28 cellular contexts compared by ENCODE assay signal in genomic region chr9:134730011-134730760, GRCh38.
DNase-seq lines count a peak whose midpoint lies in the region; ATAC-seq and TF ChIP-seq lines count a peak whose summit lies in the region.
"Had no signal": no experiment of that assay in that cellular context is flagged by ENCODE, and none has a peak within 500 bp of the region (broad histone marks: within the 10 kb centered on the region; RNA-seq: fewer than 3 reads in every experiment).

No MANE protein-coding gene starts in this region.

- H4K20me1 ChIP-seq in smooth muscle cell (ENCODE audit: low read depth), result peaks cover 99% of the 10 kb centered on the region

- H3K9me3 Mint-ChIP-seq in stimulated activated naive CD8-positive, alpha-beta T cell treated with anti-CD3 and anti-CD28 coated beads, Interleukin-15, amount 100 ng/mL, for 72 hours, result peaks cover 0 to 9% of the 10 kb centered on the region in 2 donors
- H3K9me3 Mint-ChIP-seq in activated CD8-positive, alpha-beta memory T cell treated with anti-CD3 and anti-CD28 coated beads, Interleukin-2, amount 10 ng/mL, durations not matched to agents 7 days and 5 days (ENCODE audit: low read depth), result peaks cover 5% of the 10 kb centered on the region
- H3K9me3 Mint-ChIP-seq: activated CD8-positive, alpha-beta T cell treated with anti-CD3 and anti-CD28 coated beads for 36 hours; neural progenitor cell; T-cell had no signal

- H3K9me3 ChIP-seq in esophagus muscularis mucosa, result no peaks in the 10 kb centered on the region
- no peaks in the 10 kb centered on the region for H3K9me3 ChIP-seq in right atrium auricular region
- no peaks in the 10 kb centered on the region for H3K9me3 ChIP-seq in smooth muscle cell (replicated peaks; ENCODE audit: low read depth)
- H3K9me3 ChIP-seq: SJSA1, thyroid gland had no signal

- H3K79me2 ChIP-seq in smooth muscle cell (ENCODE audit: low read depth), result peaks cover 90% of the 10 kb centered on the region

- CTCF ChIA-PET in activated CD8-positive, alpha-beta memory T cell treated with anti-CD3 and anti-CD28 coated beads, Interleukin-2, amount 10 ng/mL, durations not matched to agents 7 days and 5 days (lab: Charles Lee), result no interaction called here

- no peaks in the 10 kb centered on the region for H3K27me3 ChIP-seq in esophagus muscularis mucosa
- H3K27me3 ChIP-seq in right atrium auricular region, result no peaks in the 10 kb centered on the region
- H3K27me3 ChIP-seq in smooth muscle cell (ENCODE audit: low read depth), result no peaks in the 10 kb centered on the region
- H3K27me3 ChIP-seq: neural progenitor cell, SJSA1, thyroid gland had no signal

- peaks cover 26 to 56% (median 55%) of the 10 kb centered on the region in 4 donors for H3K4me1 ChIP-seq in esophagus muscularis mucosa
- peaks cover 0 to 34% of the 10 kb centered on the region in 2 donors for H3K4me1 ChIP-seq in right atrium auricular region
- no peaks in the 10 kb centered on the region for H3K4me1 ChIP-seq in smooth muscle cell (ENCODE audit: low read depth)
- H3K4me1 ChIP-seq: neural progenitor cell had no signal

- no peak overlapping the region for H3K4me3 Mint-ChIP-seq in stimulated activated naive CD8-positive, alpha-beta T cell treated with anti-CD3 and anti-CD28 coated beads, Interleukin-15, amount 100 ng/mL, for 72 hours
- H3K4me3 Mint-ChIP-seq in activated CD8-positive, alpha-beta memory T cell treated with anti-CD3 and anti-CD28 coated beads, Interleukin-2, amount 10 ng/mL, durations not matched to agents 7 days and 5 days, result no peak overlapping the region
- H3K4me3 Mint-ChIP-seq: activated CD8-positive, alpha-beta T cell treated with anti-CD3 and anti-CD28 coated beads for 36 hours; neural progenitor cell; stimulated activated naive B cell treated with anti-CD40 and anti-IgM and Interleukin-4, amounts not matched to agents 10 μg/mL and 1 μg/mL and 100 μg/mL, for 72 hours; T-cell had no signal

- H3K36me3 Mint-ChIP-seq in activated CD8-positive, alpha-beta memory T cell treated with anti-CD3 and anti-CD28 coated beads, Interleukin-2, amount 10 ng/mL, durations not matched to agents 7 days and 5 days, result no peaks in the 10 kb centered on the region
- H3K36me3 Mint-ChIP-seq: neural progenitor cell; stimulated activated naive B cell treated with anti-CD40 and anti-IgM and Interleukin-4, amounts not matched to agents 10 μg/mL and 1 μg/mL and 100 μg/mL, for 72 hours; T-cell had no signal

- H3K9ac ChIP-seq in smooth muscle cell (ENCODE audit: low read depth), result no peak overlapping the region
- H3K9ac ChIP-seq: neural progenitor cell had no signal

- no peak overlapping the region for H3K27ac Mint-ChIP-seq in stimulated activated naive CD8-positive, alpha-beta T cell treated with anti-CD3 and anti-CD28 coated beads, Interleukin-15, amount 100 ng/mL, for 72 hours
- H3K27ac Mint-ChIP-seq in activated CD8-positive, alpha-beta memory T cell treated with anti-CD3 and anti-CD28 coated beads, Interleukin-2, amount 10 ng/mL, durations not matched to agents 7 days and 5 days, result no peak overlapping the region
- H3K27ac Mint-ChIP-seq: activated CD8-positive, alpha-beta T cell treated with anti-CD3 and anti-CD28 coated beads for 36 hours; neural progenitor cell; stimulated activated naive B cell treated with anti-CD40 and anti-IgM and Interleukin-4, amounts not matched to agents 10 μg/mL and 1 μg/mL and 100 μg/mL, for 72 hours; T-cell had no signal

- intact Hi-C loops in esophagus muscularis mucosa (cut with DNase I), result no loop called here

- ATAC-seq in stimulated activated naive CD8-positive, alpha-beta T cell treated with anti-CD3 and anti-CD28 coated beads, Interleukin-15, amount 100 ng/mL, for 72 hours, result no peak
- ATAC-seq in activated CD8-positive, alpha-beta memory T cell treated with anti-CD3 and anti-CD28 coated beads, Interleukin-2, amount 10 ng/mL, durations not matched to agents 7 days and 5 days, result no peak
- no peak for ATAC-seq in HG02623 (IDR thresholded peaks at IDR 0.05; ENCODE audit: unreplicated experiment)
- ATAC-seq: activated CD8-positive, alpha-beta T cell treated with anti-CD3 and anti-CD28 coated beads for 36 hours; Panc1; stimulated activated naive B cell treated with anti-CD40 and anti-IgM and Interleukin-4, amounts not matched to agents 10 μg/mL and 1 μg/mL and 100 μg/mL, for 72 hours; T-cell had no signal

- H3K36me3 ChIP-seq in esophagus muscularis mucosa, result peaks cover 0 to 34% (median 19%) of the 10 kb centered on the region in 4 donors
- H3K36me3 ChIP-seq in right atrium auricular region, result no peaks in the 10 kb centered on the region
- H3K36me3 ChIP-seq in smooth muscle cell (ENCODE audit: low read depth), result peaks cover 15% of the 10 kb centered on the region
- H3K36me3 ChIP-seq: neural progenitor cell, thyroid gland had no signal

- H3K27ac ChIP-seq in esophagus muscularis mucosa (replicated peaks in 1 of 4) (peak overlapping the region; percentile 72 to 83 (median 74)), right atrium auricular region (peak overlapping the region; percentile 25 to 63), smooth muscle cell (ENCODE audit: low read depth) (peak overlapping the region; percentile 75)
- H3K27ac ChIP-seq: epithelial cell of prostate, neural progenitor cell, SJSA1, thyroid gland had no signal

- TF ChIP-seq EP300 in esophagus muscularis mucosa (IDR thresholded peaks at IDR 0.05), result no peak

- TF ChIP-seq CTCF in esophagus muscularis mucosa (IDR thresholded peaks at IDR 0.05) (no peak), right atrium auricular region (IDR thresholded peaks at IDR 0.05) (no peak), smooth muscle cell (IDR thresholded peaks at IDR 0.05; ENCODE audit: borderline replicate concordance, insufficient read depth, poor library complexity, severe bottlenecking) (no peak)

- 63% methylated on average over 15 of the region's 23 CpGs for WGBS in esophagus muscularis mucosa
- WGBS in smooth muscle cell (ENCODE audit: low lambda C conversion rate), result 90% methylated on average over 23 of the region's 23 CpGs

- DNase-seq in AG08395 (ENCODE audit: low spot score) (peak; percentile 40), esophagus muscularis mucosa (ENCODE audit: extremely low spot score) (no peak), right atrium auricular region (ENCODE audit: low spot score) (peak; percentile 90), smooth muscle cell (lab: John Stamatoyannopoulos, UW; ENCODE audit: unreplicated experiment) (no peak)
- DNase-seq in activated CD4-positive, alpha-beta T cell treated with anti-CD3 and anti-CD28 coated beads for 1 hour, result no peak
- no peak for DNase-seq in stimulated activated naive CD8-positive, alpha-beta T cell treated with anti-CD3 and anti-CD28 coated beads, Interleukin-15, amount 100 ng/mL, for 72 hours
- DNase-seq in activated CD8-positive, alpha-beta memory T cell treated with anti-CD3 and anti-CD28 coated beads, Interleukin-2, amount 10 ng/mL, durations not matched to agents 7 days and 5 days, result no peak
- DNase-seq: activated CD4-positive, CD25-positive, alpha-beta regulatory T cell treated with anti-CD3 and anti-CD28 coated beads, Interleukin-2, amount 50 U/mL, for 72 hours; activated CD8-positive, alpha-beta T cell treated with anti-CD3 and anti-CD28 coated beads for 36 hours; activated effector memory CD4-positive, alpha-beta T cell treated with anti-CD3 and anti-CD28 coated beads, Interleukin-2, amount 50 U/mL, for 16 hours; DMS79; effector CD4-positive, alpha-beta T cell; HCEC 1CT; IMR-90; NCI-H1048; NCI-H1694 treated with DMSO at 0.1 percent for 48 hours; NCI-H2171; NCI-H524 treated with DMSO at 0.1 percent for 48 hours; stimulated activated CD4-positive, alpha-beta T cell treated with anti-CD3 and anti-CD28 coated beads, Interleukin-4, amount 100 ng/mL, for 1 hour; stimulated activated naive B cell treated with anti-CD40 and anti-IgM and Interleukin-4, amounts not matched to agents 10 μg/mL and 1 μg/mL and 100 μg/mL, for 72 hours; T-cell; thyroid gland had no signal

- H2AFZ ChIP-seq in smooth muscle cell (ENCODE audit: low read depth), result no peak overlapping the region
- H2AFZ ChIP-seq: neural progenitor cell had no signal

- no peak for TF ChIP-seq POLR2A in esophagus muscularis mucosa (IDR thresholded peaks at IDR 0.05; ENCODE audit: low read depth)

- H3K4me2 ChIP-seq in smooth muscle cell, result no peak overlapping the region
- H3K4me2 ChIP-seq: neural progenitor cell had no signal

- H3K4me3 ChIP-seq in esophagus muscularis mucosa (no peak overlapping the region), right atrium auricular region (no peak overlapping the region), smooth muscle cell (no peak overlapping the region)
- H3K4me3 ChIP-seq: lung, neural progenitor cell, SJSA1, thyroid gland had no signal

- no peaks in the 10 kb centered on the region for H3K27me3 Mint-ChIP-seq in stimulated activated naive CD8-positive, alpha-beta T cell treated with anti-CD3 and anti-CD28 coated beads, Interleukin-15, amount 100 ng/mL, for 72 hours
- peaks cover 2% of the 10 kb centered on the region for H3K27me3 Mint-ChIP-seq in activated CD8-positive, alpha-beta memory T cell treated with anti-CD3 and anti-CD28 coated beads, Interleukin-2, amount 10 ng/mL, durations not matched to agents 7 days and 5 days
- H3K27me3 Mint-ChIP-seq: activated CD8-positive, alpha-beta T cell treated with anti-CD3 and anti-CD28 coated beads for 36 hours had no signal

- H3K4me1 Mint-ChIP-seq in stimulated activated naive CD8-positive, alpha-beta T cell treated with anti-CD3 and anti-CD28 coated beads, Interleukin-15, amount 100 ng/mL, for 72 hours, result peaks cover 6% of the 10 kb centered on the region
- H3K4me1 Mint-ChIP-seq in activated CD8-positive, alpha-beta memory T cell treated with anti-CD3 and anti-CD28 coated beads, Interleukin-2, amount 10 ng/mL, durations not matched to agents 7 days and 5 days, result peaks cover 6% of the 10 kb centered on the region

- peaks cover 94% of the 10 kb centered on the region for H3F3A ChIP-seq in smooth muscle cell (ENCODE audit: low read depth)

Comparison
In these comparisons a context has a peak if more than half of its experiments do, and no peak if none do; other contexts are left out.
1. DNase-seq: peak in AG08395 (single experiment) and right atrium auricular region (single experiment); none in esophagus muscularis mucosa (single experiment), smooth muscle cell (single experiment), activated CD4-positive, alpha-beta T cell treated with anti-CD3 and anti-CD28 coated beads for 1 hour (single experiment), stimulated activated naive CD8-positive, alpha-beta T cell treated with anti-CD3 and anti-CD28 coated beads, Interleukin-15, amount 100 ng/mL, for 72 hours (0 of 2) and activated CD8-positive, alpha-beta memory T cell treated with anti-CD3 and anti-CD28 coated beads, Interleukin-2, amount 10 ng/mL, durations not matched to agents 7 days and 5 days (single experiment).
2. Peak in every context shown above with its lines, with median percentiles within 50 percentile points of each other: H3K27ac ChIP-seq.